Comparison of ENCODE assay signal across 12 cellular contexts in genomic region chr7:84191842-84192241, GRCh38. TPM values are rescaled to one million over a fixed set of nuclear protein-coding genes. Genes with fewer than 3 reads are reported as not detected.
A peak's percentile ranks its signal among the peaks of the same experiment; 100 is the strongest.
DNase-seq lines count a peak whose midpoint lies in the region; ATAC-seq and TF ChIP-seq lines count a peak whose summit lies in the region.
"Had no signal": no experiment of that assay in that cellular context is flagged by ENCODE, and none has a peak within 500 bp of the region (broad histone marks: within the 10 kb centered on the region; RNA-seq: fewer than 3 reads in every experiment).

No MANE protein-coding gene starts in this region.

- H3K36me3 ChIP-seq in adipocyte (ENCODE audit: control insufficient read depth, insufficient read depth, low read length, severe bottlenecking), result no peaks in the 10 kb centered on the region
- no peaks in the 10 kb centered on the region for H3K36me3 ChIP-seq in iPS-20b (ENCODE audit: insufficient read depth, low read depth, low read length)
- no peaks in the 10 kb centered on the region for H3K36me3 ChIP-seq in upper lobe of right lung

- H3K27ac ChIP-seq in iPS-20b (ENCODE audit: low read length), result no peak overlapping the region
- H3K27ac ChIP-seq in upper lobe of right lung, result no peak overlapping the region
- H3K27ac ChIP-seq: KMS-11 had no signal

- H3K4me3 ChIP-seq in adipocyte (ENCODE audit: low read length) (peak overlapping the region; percentile 89), iPS-20b (ENCODE audit: low read length) (peak overlapping the region; percentile 89), upper lobe of right lung (peak overlapping the region; percentile 46)

- H3K9ac ChIP-seq in adipocyte (ENCODE audit: low read length) (peak overlapping the region; percentile 83), iPS-20b (ENCODE audit: low read depth, low read length) (peak overlapping the region; percentile 43; the same call in 1 of the 2 replicates)
- H3K9ac ChIP-seq: KMS-11 had no signal

- no peaks in the 10 kb centered on the region for H3K36me3 Mint-ChIP-seq in activated naive CD8-positive, alpha-beta T cell treated with anti-CD3 and anti-CD28 coated beads, Interleukin-2, amount 10 ng/mL, durations not matched to agents 7 days and 5 days
- H3K36me3 Mint-ChIP-seq in activated naive CD8-positive, alpha-beta T cell treated with anti-CD3 and anti-CD28 coated beads, Interleukin-2, amount 50 U/mL, for 24 hours (ENCODE audit: low read depth), result no peaks in the 10 kb centered on the region

- H3K4me3 Mint-ChIP-seq in activated naive CD8-positive, alpha-beta T cell treated with anti-CD3 and anti-CD28 coated beads, Interleukin-2, amount 10 ng/mL, durations not matched to agents 7 days and 5 days, result peak overlapping the region; percentile 30
- no peak overlapping the region for H3K4me3 Mint-ChIP-seq in activated naive CD8-positive, alpha-beta T cell treated with anti-CD3 and anti-CD28 coated beads, Interleukin-2, amount 50 U/mL, for 24 hours
- H3K4me3 Mint-ChIP-seq: activated T-helper 1 cell treated with anti-CD3 and anti-CD28 coated beads, Interleukin-12 subunit alpha, Interleukin-12 subunit beta, Interleukin-2, Interleukin-4 antibody, amounts not matched to agents 30 ng/mL and 10 ng/mL and 1 ng/mL, durations not matched to agents 14 hours and 24 hours and 36 hours had no signal

- no peaks in the 10 kb centered on the region for H3K9me3 Mint-ChIP-seq in activated naive CD8-positive, alpha-beta T cell treated with anti-CD3 and anti-CD28 coated beads, Interleukin-2, amount 10 ng/mL, durations not matched to agents 7 days and 5 days
- no peaks in the 10 kb centered on the region for H3K9me3 Mint-ChIP-seq in activated naive CD8-positive, alpha-beta T cell treated with anti-CD3 and anti-CD28 coated beads, Interleukin-2, amount 50 U/mL, for 24 hours
- H3K9me3 Mint-ChIP-seq: activated T-helper 1 cell treated with anti-CD3 and anti-CD28 coated beads, Interleukin-12 subunit alpha, Interleukin-12 subunit beta, Interleukin-2, Interleukin-4 antibody, amounts not matched to agents 30 ng/mL and 10 ng/mL and 1 ng/mL, durations not matched to agents 14 hours and 24 hours and 36 hours had no signal

- TF ChIP-seq CTCF in upper lobe of right lung (IDR thresholded peaks at IDR 0.05), result no peak

- ATAC-seq in activated naive CD8-positive, alpha-beta T cell treated with anti-CD3 and anti-CD28 coated beads, Interleukin-2, amount 10 ng/mL, durations not matched to agents 7 days and 5 days (ENCODE audit: low read depth), result no peak
- ATAC-seq in activated naive CD8-positive, alpha-beta T cell treated with anti-CD3 and anti-CD28 coated beads, Interleukin-2, amount 50 U/mL, for 24 hours, result no peak
- ATAC-seq in upper lobe of right lung, result no peak
- no peak for ATAC-seq in GM18858 (IDR thresholded peaks at IDR 0.05; ENCODE audit: unreplicated experiment)

- H3K4me1 ChIP-seq in adipocyte (ENCODE audit: control insufficient read depth, insufficient read depth, low read length), result peaks cover 43% of the 10 kb centered on the region
- peaks cover 38% of the 10 kb centered on the region for H3K4me1 ChIP-seq in iPS-20b (ENCODE audit: insufficient read depth, low read length)
- no peaks in the 10 kb centered on the region for H3K4me1 ChIP-seq in upper lobe of right lung

- H3K27ac Mint-ChIP-seq in activated naive CD8-positive, alpha-beta T cell treated with anti-CD3 and anti-CD28 coated beads, Interleukin-2, amount 10 ng/mL, durations not matched to agents 7 days and 5 days, result no peak overlapping the region
- H3K27ac Mint-ChIP-seq in activated naive CD8-positive, alpha-beta T cell treated with anti-CD3 and anti-CD28 coated beads, Interleukin-2, amount 50 U/mL, for 24 hours, result no peak overlapping the region
- H3K27ac Mint-ChIP-seq: activated T-helper 1 cell treated with anti-CD3 and anti-CD28 coated beads, Interleukin-12 subunit alpha, Interleukin-12 subunit beta, Interleukin-2, Interleukin-4 antibody, amounts not matched to agents 30 ng/mL and 10 ng/mL and 1 ng/mL, durations not matched to agents 14 hours and 24 hours and 36 hours had no signal

- no peaks in the 10 kb centered on the region for H3K9me3 ChIP-seq in adipocyte (ENCODE audit: control insufficient read depth, low read length)
- H3K9me3 ChIP-seq in iPS-20b (ENCODE audit: insufficient read depth, low read depth, low read length), result no peaks in the 10 kb centered on the region
- no peaks in the 10 kb centered on the region for H3K9me3 ChIP-seq in upper lobe of right lung

- intact Hi-C loops in upper lobe of right lung (cut with DNase I), result no loop called here

- H3K4me1 Mint-ChIP-seq in activated naive CD8-positive, alpha-beta T cell treated with anti-CD3 and anti-CD28 coated beads, Interleukin-2, amount 10 ng/mL, durations not matched to agents 7 days and 5 days, result peaks cover 25% of the 10 kb centered on the region
- peaks cover 35% of the 10 kb centered on the region for H3K4me1 Mint-ChIP-seq in activated naive CD8-positive, alpha-beta T cell treated with anti-CD3 and anti-CD28 coated beads, Interleukin-2, amount 50 U/mL, for 24 hours

- POLR2A ChIA-PET in activated naive CD8-positive, alpha-beta T cell treated with anti-CD3 and anti-CD28 coated beads, Interleukin-2, amount 10 ng/mL, durations not matched to agents 7 days and 5 days (lab: Charles Lee), result no interaction called here

- H3K27me3 ChIP-seq in adipocyte (replicated peaks; ENCODE audit: control insufficient read depth, insufficient read depth, low read length) (no peaks in the 10 kb centered on the region), iPS-20b (ENCODE audit: insufficient read depth, low read length) (no peaks in the 10 kb centered on the region), upper lobe of right lung (no peaks in the 10 kb centered on the region)

- H3K27me3 Mint-ChIP-seq in activated naive CD8-positive, alpha-beta T cell treated with anti-CD3 and anti-CD28 coated beads, Interleukin-2, amount 10 ng/mL, durations not matched to agents 7 days and 5 days, result peaks cover 4% of the 10 kb centered on the region
- H3K27me3 Mint-ChIP-seq in activated naive CD8-positive, alpha-beta T cell treated with anti-CD3 and anti-CD28 coated beads, Interleukin-2, amount 50 U/mL, for 24 hours, result peaks cover 11% of the 10 kb centered on the region

- DNase-seq in activated naive CD8-positive, alpha-beta T cell treated with anti-CD3 and anti-CD28 coated beads, Interleukin-2, amount 10 ng/mL, durations not matched to agents 7 days and 5 days, result no peak
- DNase-seq in activated naive CD8-positive, alpha-beta T cell treated with anti-CD3 and anti-CD28 coated beads, Interleukin-2, amount 50 U/mL, for 24 hours, result no peak
- DNase-seq in adipocyte (ENCODE audit: low read depth) (no peak), upper lobe of right lung (no peak), NCI-H82 treated with DMSO at 0.1 percent for 48 hours (lab: John Stamatoyannopoulos, UW; ENCODE audit: unreplicated experiment) (no peak)
- DNase-seq in effector CD8-positive, alpha-beta T cell (lab: John Stamatoyannopoulos, UW), result no peak
- DNase-seq: activated CD4-positive, CD25-positive, alpha-beta regulatory T cell; NCI-H226 had no signal

RNA-seq across cellular contexts. Expression of gene SEMA3A, which starts 2.7 kb away (rescaled TPM):
- 1 to 10 TPM; 3.2 to 3.3 TPM for total RNA-seq in activated naive CD8-positive, alpha-beta T cell treated with anti-CD3 and anti-CD28 coated beads, Interleukin-2, amount 10 ng/mL, durations not matched to agents 7 days and 5 days
- total RNA-seq in upper lobe of right lung, result 12.0 TPM
- total RNA-seq: activated T-helper 1 cell treated with anti-CD3 and anti-CD28 coated beads, Interleukin-12 subunit alpha, Interleukin-12 subunit beta, Interleukin-2, Interleukin-4 antibody, amounts not matched to agents 30 ng/mL and 10 ng/mL and 1 ng/mL, durations not matched to agents 14 hours and 24 hours and 36 hours had no signal
